13 cellular contexts compared by ENCODE assay signal in the genomic region with DNA sequence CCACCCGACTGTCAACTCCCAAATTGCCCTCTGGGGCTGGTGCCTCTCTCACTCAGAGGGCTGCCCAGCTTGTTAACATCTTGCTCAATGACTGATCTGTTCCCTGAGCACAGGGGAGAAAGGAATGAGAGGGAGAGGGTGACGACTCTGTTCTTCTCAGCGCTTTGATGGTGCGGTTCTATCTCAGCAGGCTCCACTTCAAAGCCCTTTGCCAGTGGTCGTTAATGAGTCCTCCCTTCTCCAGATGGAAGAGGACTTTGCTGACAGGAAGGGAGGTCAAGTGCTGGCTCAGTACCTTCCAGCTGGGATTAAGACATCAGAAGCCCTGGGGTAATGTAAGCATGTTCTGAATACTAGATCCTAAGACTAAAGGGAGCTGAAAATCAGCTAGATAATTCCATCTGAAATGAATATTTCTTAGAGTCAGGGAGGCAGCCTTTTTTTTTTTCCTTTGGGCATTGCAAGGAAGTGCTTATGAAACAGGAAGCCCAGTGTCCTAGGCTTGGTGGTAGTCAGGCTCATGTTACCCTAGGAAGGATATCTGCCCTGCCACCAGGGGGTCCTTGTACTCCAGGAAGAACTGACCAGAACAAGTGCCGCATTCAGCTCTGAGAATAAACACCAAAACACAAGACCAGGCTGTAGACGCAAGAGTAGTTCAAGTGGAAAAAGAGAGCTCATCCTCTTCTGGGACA. TPM values are rescaled to one million over a fixed set of nuclear protein-coding genes. Genes with fewer than 3 reads are reported as not detected.
A peak's percentile ranks its signal among the peaks of the same experiment; 100 is the strongest.
DNase-seq lines count a peak whose midpoint lies in the region; ATAC-seq, FAIRE-seq and TF ChIP-seq lines count a peak whose summit lies in the region.
"Had no signal": no experiment of that assay in that cellular context is flagged by ENCODE, and none has a peak within 500 bp of the region (broad histone marks: within the 10 kb centered on the region; RNA-seq: fewer than 3 reads in every experiment).

No MANE protein-coding gene starts in this region.

- peaks cover 41% of the 10 kb centered on the region for H3K4me1 ChIP-seq in cardiac muscle cell (ENCODE audit: low read depth)
- H3K4me1 ChIP-seq in OCI-LY1 (ENCODE audit: insufficient read depth, low read length, severe bottlenecking), result peaks cover 55% of the 10 kb centered on the region
- peaks cover 7 to 14% (median 10%) of the 10 kb centered on the region in 4 donors for H3K4me1 ChIP-seq in upper lobe of left lung
- peaks cover 0 to 2% of the 10 kb centered on the region in 2 donors for H3K4me1 ChIP-seq in small intestine (ENCODE audit: control insufficient read depth in 2 of 2, insufficient read depth in 1 of 2, low read depth in 1 of 2, low read length in 1 of 2)

- H3K36me3 ChIP-seq in cardiac muscle cell (no peaks in the 10 kb centered on the region), OCI-LY1 (ENCODE audit: insufficient read depth, low read length) (no peaks in the 10 kb centered on the region), upper lobe of left lung (no peaks in the 10 kb centered on the region), small intestine (ENCODE audit: control insufficient read depth in 2 of 2, insufficient read depth in 2 of 2, low read length in 2 of 2) (no peaks in the 10 kb centered on the region)
- H3K36me3 ChIP-seq: pancreas had no signal

- H3F3A ChIP-seq in OCI-LY1 (ENCODE audit: insufficient read depth, low read length), result no peaks in the 10 kb centered on the region

- no peaks in the 10 kb centered on the region for H3K79me2 ChIP-seq in OCI-LY1 (ENCODE audit: insufficient read depth, low read length)

- DNase-seq in cardiac muscle cell (ENCODE audit: low read depth in 1 of 2, low spot score in 1 of 2), result peak in 1 of 2 donors; percentile 40
- DNase-seq in cardiac septum (ENCODE audit: low spot score), result no peak
- DNase-seq in foreskin melanocyte, result peak; percentile 70
- no peak for DNase-seq in upper lobe of left lung
- no peak for DNase-seq in small intestine
- DNase-seq in HuH-7 (ENCODE audit: low spot score), result no peak
- DNase-seq in DMS 273 (lab: John Stamatoyannopoulos, UW; ENCODE audit: unreplicated experiment), result no peak
- DNase-seq: activated naive CD4-positive, alpha-beta T cell treated with anti-CD3 and anti-CD28 coated beads, Interleukin-2, amount 10 ng/mL, durations not matched to agents 7 days and 5 days; cortex of kidney; NCI-H524; pancreas had no signal

- H3K4me3 ChIP-seq in cardiac muscle cell (no peak overlapping the region), OCI-LY1 (ENCODE audit: low read depth, low read length, poor library complexity, severe bottlenecking) (no peak overlapping the region), upper lobe of left lung (no peak overlapping the region), small intestine (ENCODE audit: low read depth in 1 of 2, low read length in 2 of 2) (no peak overlapping the region)
- H3K4me3 ChIP-seq: GM23338, pancreas had no signal

- peaks cover 3% of the 10 kb centered on the region for H3K27me3 ChIP-seq in cardiac muscle cell
- H3K27me3 ChIP-seq in OCI-LY1 (ENCODE audit: insufficient read depth, low read length), result no peaks in the 10 kb centered on the region
- no peaks in the 10 kb centered on the region for H3K27me3 ChIP-seq in upper lobe of left lung
- no peaks in the 10 kb centered on the region for H3K27me3 ChIP-seq in small intestine (ENCODE audit: control insufficient read depth in 2 of 2, insufficient read depth in 2 of 2, low read length in 2 of 2)
- H3K27me3 ChIP-seq: pancreas had no signal

- no peak overlapping the region; the same call in 1 of the 2 replicates for H3K4me2 ChIP-seq in OCI-LY1 (ENCODE audit: low read length)
- H3K4me2 ChIP-seq: GM23338 had no signal

- TF ChIP-seq CTCF in cardiac muscle cell (IDR thresholded peaks at IDR 0.05; ENCODE audit: low read depth, low read length) (peak; percentile 20), OCI-LY1 (IDR thresholded peaks at IDR 0.05; ENCODE audit: low read length) (peak; percentile 56), upper lobe of left lung (IDR thresholded peaks at IDR 0.05) (peak in 1 of 6 experiments; percentile 10)

- H3K9me2 ChIP-seq in OCI-LY1 (ENCODE audit: low read depth, low read length), result no peaks in the 10 kb centered on the region

- TF ChIP-seq EP300 in upper lobe of left lung (IDR thresholded peaks at IDR 0.05), result no peak

- no peak overlapping the region; the same call in 1 of the 2 replicates for H3K9ac ChIP-seq in OCI-LY1 (ENCODE audit: low read length)

- no peak for TF ChIP-seq POLR2A in upper lobe of left lung (IDR thresholded peaks at IDR 0.05)

- ATAC-seq in upper lobe of left lung (ENCODE audit: low FRiP score in 2 of 2), result no peak
- ATAC-seq: GM23338, pancreas had no signal

- no peak for FAIRE-seq in small intestine (lab: Jason Lieb, UNC)
- FAIRE-seq: pancreas had no signal

- H3K9me3 ChIP-seq in cardiac muscle cell (ENCODE audit: low read depth) (no peaks in the 10 kb centered on the region), OCI-LY1 (ENCODE audit: low read length) (no peaks in the 10 kb centered on the region), upper lobe of left lung (no peaks in the 10 kb centered on the region), small intestine (ENCODE audit: control insufficient read depth, low read depth) (no peaks in the 10 kb centered on the region)
- H3K9me3 ChIP-seq: pancreas had no signal

- H2AFZ ChIP-seq in OCI-LY1 (ENCODE audit: low read length), result no peak overlapping the region
- H2AFZ ChIP-seq: GM23338 had no signal

- WGBS in upper lobe of left lung, 2 donors, result 53 to 65% methylated on average over 7 of the region's 7 CpGs
- 66 to 76% (median 74%) methylated on average over 7 of the region's 7 CpGs for WGBS in small intestine, 3 donors

- H4K20me1 ChIP-seq in OCI-LY1 (ENCODE audit: insufficient read depth, low read length), result no peaks in the 10 kb centered on the region

- intact Hi-C loops in cardiac septum (cut with DNase I), result no loop called here

- no peak overlapping the region for H3K27ac ChIP-seq in cardiac muscle cell
- H3K27ac ChIP-seq in OCI-LY1 (ENCODE audit: low read depth, low read length, poor library complexity, severe bottlenecking), result peak overlapping the region; percentile 1
- H3K27ac ChIP-seq in upper lobe of left lung, result peak overlapping the region in 3 of 4 donors; percentile 15 to 54 (median 17)
- H3K27ac ChIP-seq in small intestine (ENCODE audit: low read depth in 1 of 2, low read length in 1 of 2), result no peak overlapping the region
- H3K27ac ChIP-seq: pancreas had no signal

RNA-seq across cellular contexts. Expression of a gene that starts 4.7 kb away (rescaled TPM):
- total RNA-seq in cardiac muscle cell (2.3 and 8.2 TPM in 2 replicates), cardiac septum (66.0 TPM), upper lobe of left lung (10 to 100 TPM; 12.5 to 46.7 (median 25.4) TPM)
- polyA plus RNA-seq in cardiac muscle cell (3.1 and 7.6 TPM in 2 replicates), small intestine (10 to 100 TPM in 1 of 3 donors, 1 to 10 TPM in 1, under 1 TPM in 1; 0.89 to 11.2 (median 5.4) TPM)

RNA-seq across cellular contexts. Expression of a gene that starts 40.9 kb away (rescaled TPM):
- 45.6 and 57.9 TPM in 2 replicates for total RNA-seq in cardiac muscle cell
- polyA plus RNA-seq in cardiac muscle cell, result 64.2 and 66.0 TPM in 2 replicates
- total RNA-seq in cardiac septum, result 54.2 TPM
- total RNA-seq in upper lobe of left lung, result 100 to 1,000 TPM in 3 of 6 donors, 10 to 100 TPM in 3; 59.1 to 178 (median 104) TPM
- polyA plus RNA-seq in small intestine, result 100 to 1,000 TPM in 1 of 3 donors, 10 to 100 TPM in 2; 15.9 to 101 (median 23.5) TPM

Comparison
In these comparisons a context has a peak if more than half of its experiments do, and no peak if none do; other contexts are left out.
1. H3K27ac ChIP-seq: peak in OCI-LY1 (single experiment) and upper lobe of left lung (3 of 4); none in cardiac muscle cell (single experiment) and small intestine (0 of 2).